21 cellular contexts compared by ENCODE assay signal in the genomic region with DNA sequence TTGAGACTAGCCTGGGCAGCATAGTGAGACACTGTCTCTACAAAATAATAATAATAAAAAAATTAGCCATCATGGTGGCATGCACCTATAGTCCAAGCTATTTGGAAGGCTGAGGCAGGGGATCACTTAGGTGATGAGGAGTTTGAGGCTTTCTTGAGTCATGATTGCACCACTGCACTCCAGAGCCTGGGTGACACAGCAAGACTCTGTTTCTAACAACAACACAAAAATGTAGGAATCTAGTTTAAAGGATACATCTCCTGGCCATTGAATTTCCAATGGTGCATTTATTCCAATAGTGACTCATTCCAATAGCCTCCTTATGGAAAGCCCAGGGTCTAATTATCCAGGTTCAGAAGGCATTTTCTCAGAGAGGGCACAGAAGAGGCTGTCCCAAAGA.
"Had no signal": no experiment of that assay in that cellular context is flagged by ENCODE, and none has a peak within 500 bp of the region (broad histone marks: within the 10 kb centered on the region; RNA-seq: fewer than 3 reads in every experiment).

No MANE protein-coding gene starts in this region.

- H3K9me3 Mint-ChIP-seq: activated T-helper 17 cell treated with anti-CD3 and anti-CD28 coated beads, Interleukin-2, amount 50 U/mL, for 72 hours had no signal

- H3K36me3 Mint-ChIP-seq: IgD-negative memory B cell had no signal

- H3K27me3 Mint-ChIP-seq: activated CD4-positive, alpha-beta memory T cell treated with anti-CD3 and anti-CD28 coated beads, Interleukin-2, amount 10 ng/mL, durations not matched to agents 7 days and 5 days; activated CD4-positive, alpha-beta T cell treated with anti-CD3 and anti-CD28 coated beads for 36 hours; activated naive CD8-positive, alpha-beta T cell; activated T-helper 17 cell treated with anti-CD3 and anti-CD28 coated beads, Interleukin-2, amount 50 U/mL, for 72 hours; IgD-negative memory B cell; T-cell had no signal

- H3K4me1 Mint-ChIP-seq: activated CD4-positive, alpha-beta memory T cell treated with anti-CD3 and anti-CD28 coated beads, Interleukin-2, amount 10 ng/mL, durations not matched to agents 7 days and 5 days; activated CD4-positive, alpha-beta T cell treated with anti-CD3 and anti-CD28 coated beads for 36 hours; activated T-helper 17 cell treated with anti-CD3 and anti-CD28 coated beads, Interleukin-2, amount 50 U/mL, for 72 hours; IgD-negative memory B cell; T-cell had no signal

- DNase-seq: activated CD4-positive, alpha-beta memory T cell treated with anti-CD3 and anti-CD28 coated beads, Interleukin-2, amount 10 ng/mL, durations not matched to agents 7 days and 5 days; activated CD4-positive, alpha-beta T cell treated with anti-CD3 and anti-CD28 coated beads for 36 hours; activated CD4-positive, alpha-beta T cell treated with anti-CD3 and anti-CD28 coated beads, Interleukin-2, amount 50 U/mL, for 1 hour; activated gamma-delta T cell; activated naive CD4-positive, alpha-beta T cell treated with anti-CD3 and anti-CD28 coated beads for 36 hours; activated T-cell treated with anti-CD3 and anti-CD28 coated beads for 4 hours; activated T-cell treated with anti-CD3 and anti-CD28 coated beads, Interleukin-2, amount 50 U/mL, for 48 hours; KG1; NCI-H1092; NCI-H1417; NCI-H1930; NCI-H2171 treated with DMSO at 0.1 percent for 48 hours; NCI-H226; NCI-H526; NCI-H82; T-cell; WERI-Rb-1 had no signal

- H3K27ac Mint-ChIP-seq: activated CD4-positive, alpha-beta memory T cell treated with anti-CD3 and anti-CD28 coated beads, Interleukin-2, amount 10 ng/mL, durations not matched to agents 7 days and 5 days; activated CD4-positive, alpha-beta T cell treated with anti-CD3 and anti-CD28 coated beads for 36 hours; activated naive CD4-positive, alpha-beta T cell treated with anti-CD3 and anti-CD28 coated beads for 36 hours; activated naive CD8-positive, alpha-beta T cell; activated T-helper 17 cell treated with anti-CD3 and anti-CD28 coated beads, Interleukin-2, amount 50 U/mL, for 72 hours; IgD-negative memory B cell; T-cell had no signal

- H3K4me3 Mint-ChIP-seq: activated CD4-positive, alpha-beta memory T cell treated with anti-CD3 and anti-CD28 coated beads, Interleukin-2, amount 10 ng/mL, durations not matched to agents 7 days and 5 days; activated CD4-positive, alpha-beta T cell treated with anti-CD3 and anti-CD28 coated beads for 36 hours; activated naive CD4-positive, alpha-beta T cell treated with anti-CD3 and anti-CD28 coated beads for 36 hours; activated naive CD8-positive, alpha-beta T cell; activated T-helper 17 cell treated with anti-CD3 and anti-CD28 coated beads, Interleukin-2, amount 50 U/mL, for 72 hours; IgD-negative memory B cell; T-cell had no signal

- H3K27ac ChIP-seq: SK-N-MC, WERI-Rb-1 had no signal

- H3K4me3 ChIP-seq: SK-N-MC had no signal

- H3K36me3 ChIP-seq: WERI-Rb-1 had no signal

- ATAC-seq: activated CD4-positive, alpha-beta T cell treated with anti-CD3 and anti-CD28 coated beads for 36 hours; activated T-helper 17 cell treated with anti-CD3 and anti-CD28 coated beads, Interleukin-2, amount 50 U/mL, for 72 hours; T-cell had no signal
